Comparison of ENCODE assay signal across 26 cellular contexts in the genomic region with DNA sequence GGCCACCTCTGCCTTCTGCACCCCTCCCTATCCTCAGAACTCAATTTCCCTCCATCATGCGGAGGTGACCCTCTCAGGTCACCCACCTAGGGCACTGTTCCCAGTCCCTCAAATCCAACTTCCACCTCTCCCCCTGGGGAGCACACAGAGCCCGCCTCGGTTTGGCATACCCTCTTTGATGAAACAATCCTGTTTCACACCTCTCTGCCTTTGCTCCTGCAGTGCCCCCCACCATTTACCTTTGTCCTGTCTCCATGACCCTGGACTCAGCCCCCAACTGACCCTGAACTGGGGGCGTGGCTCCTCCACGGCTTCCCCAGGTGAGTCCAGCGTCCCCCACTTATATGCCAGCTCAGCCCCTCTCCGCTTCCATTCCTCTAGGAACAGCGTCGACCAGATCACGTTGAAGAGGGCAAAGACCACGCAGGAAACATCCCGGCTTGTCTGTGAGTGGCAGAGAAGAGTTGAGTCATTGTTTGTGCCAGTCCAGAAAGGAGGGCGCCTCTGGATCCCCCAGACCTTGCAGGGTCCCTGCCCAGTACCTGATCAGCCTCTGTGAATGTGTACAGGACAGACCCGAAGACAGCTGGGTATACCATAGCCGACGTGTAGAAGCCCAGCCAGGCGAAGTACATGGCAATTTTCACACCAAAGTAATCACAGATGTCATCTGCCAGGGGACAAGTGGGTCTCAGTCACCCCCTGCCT. TPM values are rescaled to one million over a fixed set of nuclear protein-coding genes. Genes with fewer than 3 reads are reported as not detected.
DNase-seq lines count a peak whose midpoint lies in the region; ATAC-seq, FAIRE-seq and TF ChIP-seq lines count a peak whose summit lies in the region.
"Had no signal": no experiment of that assay in that cellular context is flagged by ENCODE, and none has a peak within 500 bp of the region (broad histone marks: within the 10 kb centered on the region; RNA-seq: fewer than 3 reads in every experiment).

No MANE protein-coding gene starts in this region.

- TF ChIP-seq CTCF in mesothelial cell of epicardium (IDR thresholded peaks at IDR 0.05; ENCODE audit: unreplicated experiment) (no peak), thyroid gland (IDR thresholded peaks at IDR 0.05) (no peak)

- no peak for TF ChIP-seq POLR2A in thyroid gland (IDR thresholded peaks at IDR 0.05)

- H3K4me1 Mint-ChIP-seq in activated naive CD4-positive, alpha-beta T cell treated with anti-CD3 and anti-CD28 coated beads, Interleukin-2, amount 10 ng/mL, durations not matched to agents 7 days and 5 days, result peaks cover 45% of the 10 kb centered on the region
- peaks cover 18% of the 10 kb centered on the region for H3K4me1 Mint-ChIP-seq in T-helper 17 cell
- peaks cover 20% of the 10 kb centered on the region for H3K4me1 Mint-ChIP-seq in mesothelial cell of epicardium

- no peaks in the 10 kb centered on the region for H3K9me3 Mint-ChIP-seq in activated naive CD4-positive, alpha-beta T cell treated with anti-CD3 and anti-CD28 coated beads, Interleukin-2, amount 10 ng/mL, durations not matched to agents 7 days and 5 days
- H3K9me3 Mint-ChIP-seq in mesothelial cell of epicardium, result no peaks in the 10 kb centered on the region
- H3K9me3 Mint-ChIP-seq: activated naive CD4-positive, alpha-beta T cell treated with anti-CD3 and anti-CD28 coated beads, Interleukin-2, amount 50 U/mL, for 72 hours had no signal

- H3K4me1 ChIP-seq in thyroid gland, result peaks cover 22 to 37% of the 10 kb centered on the region in 2 donors

- H3K4me3 Mint-ChIP-seq in activated naive CD4-positive, alpha-beta T cell treated with anti-CD3 and anti-CD28 coated beads, Interleukin-2, amount 10 ng/mL, durations not matched to agents 7 days and 5 days, result peak overlapping the region; percentile 37
- H3K4me3 Mint-ChIP-seq in T-helper 17 cell (peak overlapping the region; percentile 78), mesothelial cell of epicardium (peak overlapping the region; percentile 45)

- no peak for FAIRE-seq in HTR-8/SVneo (lab: Jason Lieb, UNC)
- FAIRE-seq: GM12878, GM19239 had no signal

- CTCF ChIA-PET in activated naive CD4-positive, alpha-beta T cell treated with anti-CD3 and anti-CD28 coated beads, Interleukin-2, amount 10 ng/mL, durations not matched to agents 7 days and 5 days (lab: Charles Lee), result no interaction called here

- DNase-seq in activated naive CD4-positive, alpha-beta T cell treated with anti-CD3 and anti-CD28 coated beads, Interleukin-2, amount 10 ng/mL, durations not matched to agents 7 days and 5 days, result no peak
- no peak for DNase-seq in activated naive CD4-positive, alpha-beta T cell (lab: John Stamatoyannopoulos, UW)
- DNase-seq in T-helper 17 cell (no peak), mesothelial cell of epicardium (ENCODE audit: low spot score in 2 of 2, unreplicated experiment in 2 of 2) (no peak), HTR-8/SVneo (ENCODE audit: insufficient read length, low spot score) (no peak), dedifferentiated amniotic fluid mesenchymal stem cell (ENCODE audit: extremely low spot score) (no peak), thyroid gland (no peak)
- DNase-seq: ACHN; activated T-cell treated with anti-CD3 and anti-CD28 coated beads, Interleukin-2, amount 50 U/mL, for 48 hours; cerebellar nuclear complex; DMS79; effector CD4-positive, alpha-beta T cell; esophagus squamous epithelium; GOT3; NCI-H187; NCI-H226; OCI-M1; SHP77; spleen; SW 1271; uterus had no signal

- peak overlapping the region; percentile 60 for H3K27ac Mint-ChIP-seq in activated naive CD4-positive, alpha-beta T cell treated with anti-CD3 and anti-CD28 coated beads, Interleukin-2, amount 10 ng/mL, durations not matched to agents 7 days and 5 days
- H3K27ac Mint-ChIP-seq in T-helper 17 cell (no peak overlapping the region), mesothelial cell of epicardium (no peak overlapping the region)
- H3K27ac Mint-ChIP-seq: activated naive CD4-positive, alpha-beta T cell treated with anti-CD3 and anti-CD28 coated beads, Interleukin-2, amount 50 U/mL, for 72 hours had no signal

- intact Hi-C loops in thyroid gland (cut with DNase I), result no loop called here

- H3K9me3 ChIP-seq in T-helper 17 cell (ENCODE audit: control insufficient read depth, low read length, poor library complexity, severe bottlenecking) (no peaks in the 10 kb centered on the region), thyroid gland (no peaks in the 10 kb centered on the region)
- H3K9me3 ChIP-seq: esophagus squamous epithelium, spleen, uterus had no signal

- H3K36me3 ChIP-seq in thyroid gland, result no peaks in the 10 kb centered on the region
- H3K36me3 ChIP-seq: uterus had no signal

- H3K27me3 Mint-ChIP-seq in activated naive CD4-positive, alpha-beta T cell treated with anti-CD3 and anti-CD28 coated beads, Interleukin-2, amount 10 ng/mL, durations not matched to agents 7 days and 5 days, result peaks cover 42% of the 10 kb centered on the region
- no peaks in the 10 kb centered on the region for H3K27me3 Mint-ChIP-seq in T-helper 17 cell
- peaks cover 14% of the 10 kb centered on the region for H3K27me3 Mint-ChIP-seq in mesothelial cell of epicardium (ENCODE audit: low read depth)

- no peak for ATAC-seq in T-helper 17 cell
- ATAC-seq in GM21529 (IDR thresholded peaks at IDR 0.05; ENCODE audit: unreplicated experiment), result no peak
- ATAC-seq: activated naive CD4-positive, alpha-beta T cell treated with anti-CD3 and anti-CD28 coated beads, Interleukin-2, amount 50 U/mL, for 72 hours; GM12878 had no signal

- peaks cover 14% of the 10 kb centered on the region for H3K36me3 Mint-ChIP-seq in activated naive CD4-positive, alpha-beta T cell treated with anti-CD3 and anti-CD28 coated beads, Interleukin-2, amount 10 ng/mL, durations not matched to agents 7 days and 5 days
- H3K36me3 Mint-ChIP-seq in T-helper 17 cell (ENCODE audit: low read depth) (peaks cover 2% of the 10 kb centered on the region), mesothelial cell of epicardium (peaks cover 10% of the 10 kb centered on the region)

- H3K27me3 ChIP-seq in thyroid gland, result no peaks in the 10 kb centered on the region

- WGBS in thyroid gland, 2 donors, result 91 to 94% methylated on average over 17 of the region's 17 CpGs

- H3K4me3 ChIP-seq in thyroid gland (replicated peaks in 1 of 3), result no peak overlapping the region
- H3K4me3 ChIP-seq: esophagus squamous epithelium, GM12878, spleen, uterus had no signal

- no peak overlapping the region for H3K27ac ChIP-seq in thyroid gland
- H3K27ac ChIP-seq: esophagus squamous epithelium, KMS-11, spleen, uterus had no signal

RNA-seq across cellular contexts. Expression of a gene that starts 4.0 kb away (rescaled TPM):
- total RNA-seq in T-helper 17 cell (10 to 100 TPM; 15.9 to 17.7 TPM), mesothelial cell of epicardium (42.1 to 43.7 TPM (median 43.5 TPM) in 3 replicates), thyroid gland (10 to 100 TPM in 1 of 4 donors, 1 to 10 TPM in 3; 5.0 to 10.9 (median 5.9) TPM)

RNA-seq across cellular contexts. Expression of a gene that starts 6.7 kb away (rescaled TPM):
- 10 to 100 TPM; 27.5 to 33.3 TPM for total RNA-seq in T-helper 17 cell
- 42.5 to 47.0 TPM (median 45.0 TPM) in 3 replicates for total RNA-seq in mesothelial cell of epicardium
- 10 to 100 TPM; 17.7 to 21.8 (median 19.6) TPM for total RNA-seq in thyroid gland

RNA-seq across cellular contexts. Expression of a gene that starts 21.3 kb away (rescaled TPM):
- 10 to 100 TPM; 40.3 to 50.3 TPM for total RNA-seq in T-helper 17 cell
- total RNA-seq in mesothelial cell of epicardium, result 37.3 to 39.6 TPM (median 38.3 TPM) in 3 replicates
- total RNA-seq in thyroid gland, result 10 to 100 TPM; 14.5 to 40.4 (median 20.1) TPM

RNA-seq across cellular contexts. Expression of a gene that starts 25.0 kb away (rescaled TPM):
- total RNA-seq in T-helper 17 cell, result 10 to 100 TPM; 47.0 to 47.1 TPM
- total RNA-seq in mesothelial cell of epicardium, result 47.7 to 51.0 TPM (median 50.1 TPM) in 3 replicates
- 100 to 1,000 TPM in 3 of 4 donors, 10 to 100 TPM in 1; 95.8 to 311 (median 149) TPM for total RNA-seq in thyroid gland

RNA-seq across cellular contexts. Expression of a gene that starts 27.5 kb away (rescaled TPM):
- total RNA-seq in T-helper 17 cell (1 to 10 TPM; 5.0 to 7.1 TPM), mesothelial cell of epicardium (25.4 to 26.4 TPM (median 26.1 TPM) in 3 replicates), thyroid gland (10 to 100 TPM; 14.4 to 31.2 (median 23.3) TPM)
